In the genomic region with DNA sequence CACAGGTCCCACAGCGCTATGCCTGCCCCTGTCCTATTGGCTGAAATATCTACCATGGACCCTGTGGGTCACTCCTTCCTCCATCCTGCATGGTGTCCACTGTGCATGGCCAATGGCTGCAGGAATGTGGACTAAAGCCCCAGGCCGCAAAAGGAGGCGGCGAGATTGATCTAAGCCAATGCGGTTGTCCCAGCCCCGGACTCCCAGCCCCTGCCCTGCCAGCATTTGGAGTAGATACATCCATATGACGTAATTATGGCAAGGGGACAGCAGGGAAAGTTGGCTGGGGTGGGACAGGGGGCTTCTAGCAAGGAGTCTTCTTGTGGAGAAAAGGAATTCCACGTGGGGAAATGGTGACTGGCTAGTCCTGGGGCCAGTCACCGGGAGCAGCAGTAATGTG, we compare ENCODE assay signal across 25 cellular contexts.
"Had no signal": no experiment of that assay in that cellular context is flagged by ENCODE, and none has a peak within 500 bp of the region (broad histone marks: within the 10 kb centered on the region; RNA-seq: fewer than 3 reads in every experiment).

No MANE protein-coding gene starts in this region.

- H3K27me3 ChIP-seq: foreskin keratinocyte, gastroesophageal sphincter, heart left ventricle, hepatocyte, left lung had no signal

- H3K27ac ChIP-seq: coronary artery, epithelial cell of prostate, foreskin keratinocyte, gastroesophageal sphincter, heart left ventricle, hepatocyte, left lung, lower lobe of right lung had no signal

- H3K4me3 Mint-ChIP-seq: effector memory CD8-positive, alpha-beta T cell; endodermal cell; immature natural killer cell; mesothelial cell of epicardium; naive B cell had no signal

- H3K4me3 ChIP-seq: coronary artery, gastroesophageal sphincter, heart left ventricle, hepatocyte, left lung, lower lobe of right lung, mucosa of descending colon had no signal

- H3K79me2 ChIP-seq: hepatocyte had no signal

- H2AFZ ChIP-seq: hepatocyte had no signal

- H3K9me3 Mint-ChIP-seq: effector memory CD8-positive, alpha-beta T cell; endodermal cell; immature natural killer cell; mesothelial cell of epicardium; naive B cell had no signal

- H3K36me3 Mint-ChIP-seq: immature natural killer cell, mesothelial cell of epicardium, naive B cell had no signal

- DNase-seq: effector CD8-positive, alpha-beta T cell; effector memory CD8-positive, alpha-beta T cell; endodermal cell; erythroblast; foreskin keratinocyte; heart left ventricle; hypothalamus; immature natural killer cell; islet precursor cell; left cardiac atrium; left lung; left ventricle myocardium superior; lower lobe of right lung; mesenchymal stem cell; mucosa of descending colon; naive B cell had no signal

- H3K27ac Mint-ChIP-seq: effector memory CD8-positive, alpha-beta T cell; endodermal cell; immature natural killer cell; mesothelial cell of epicardium had no signal

- H3K36me3 ChIP-seq: gastroesophageal sphincter, heart left ventricle, left lung, lower lobe of right lung had no signal

- H3K4me1 ChIP-seq: foreskin keratinocyte, gastroesophageal sphincter, lower lobe of right lung had no signal

- FAIRE-seq: colon, endometrium, frontal cortex had no signal

- H3K4me1 Mint-ChIP-seq: immature natural killer cell had no signal

- H3K4me2 ChIP-seq: hepatocyte had no signal

- ATAC-seq: effector memory CD8-positive, alpha-beta T cell; esophagus mucosa; foreskin keratinocyte; gastroesophageal sphincter; heart left ventricle; left cardiac atrium; left lung; left ventricle myocardium superior; lower lobe of right lung; mucosa of descending colon had no signal

- H3K9me3 ChIP-seq: gastroesophageal sphincter, heart left ventricle, left lung, lower lobe of right lung, mucosa of descending colon had no signal
